1 cellular context compared by ENCODE assay signal in the genomic region with DNA sequence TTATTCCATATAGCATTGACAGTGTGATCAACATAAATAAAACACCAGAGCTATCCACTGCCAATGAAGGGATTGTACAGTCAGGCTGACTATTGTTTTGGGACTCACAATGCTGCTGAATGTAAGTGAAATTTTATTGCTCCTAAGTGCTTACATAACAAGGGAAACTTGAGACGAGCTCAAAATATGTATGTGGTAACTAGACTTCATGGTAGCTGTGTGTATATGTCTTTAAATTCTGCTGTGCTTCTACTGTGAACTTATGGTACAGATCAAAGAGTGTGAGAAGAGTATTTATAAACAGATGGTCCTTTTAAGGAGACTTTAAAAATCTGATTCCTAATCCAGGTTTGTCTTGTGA.
TF ChIP-seq lines count a peak whose summit lies in the region.

No MANE protein-coding gene starts in this region.

TF ChIP-seq in GM23338, 12 proteins besides CTCF, POLR2A, EP300 and RAD21 (continued from another document):
- TF ChIP-seq, protein P1, sequence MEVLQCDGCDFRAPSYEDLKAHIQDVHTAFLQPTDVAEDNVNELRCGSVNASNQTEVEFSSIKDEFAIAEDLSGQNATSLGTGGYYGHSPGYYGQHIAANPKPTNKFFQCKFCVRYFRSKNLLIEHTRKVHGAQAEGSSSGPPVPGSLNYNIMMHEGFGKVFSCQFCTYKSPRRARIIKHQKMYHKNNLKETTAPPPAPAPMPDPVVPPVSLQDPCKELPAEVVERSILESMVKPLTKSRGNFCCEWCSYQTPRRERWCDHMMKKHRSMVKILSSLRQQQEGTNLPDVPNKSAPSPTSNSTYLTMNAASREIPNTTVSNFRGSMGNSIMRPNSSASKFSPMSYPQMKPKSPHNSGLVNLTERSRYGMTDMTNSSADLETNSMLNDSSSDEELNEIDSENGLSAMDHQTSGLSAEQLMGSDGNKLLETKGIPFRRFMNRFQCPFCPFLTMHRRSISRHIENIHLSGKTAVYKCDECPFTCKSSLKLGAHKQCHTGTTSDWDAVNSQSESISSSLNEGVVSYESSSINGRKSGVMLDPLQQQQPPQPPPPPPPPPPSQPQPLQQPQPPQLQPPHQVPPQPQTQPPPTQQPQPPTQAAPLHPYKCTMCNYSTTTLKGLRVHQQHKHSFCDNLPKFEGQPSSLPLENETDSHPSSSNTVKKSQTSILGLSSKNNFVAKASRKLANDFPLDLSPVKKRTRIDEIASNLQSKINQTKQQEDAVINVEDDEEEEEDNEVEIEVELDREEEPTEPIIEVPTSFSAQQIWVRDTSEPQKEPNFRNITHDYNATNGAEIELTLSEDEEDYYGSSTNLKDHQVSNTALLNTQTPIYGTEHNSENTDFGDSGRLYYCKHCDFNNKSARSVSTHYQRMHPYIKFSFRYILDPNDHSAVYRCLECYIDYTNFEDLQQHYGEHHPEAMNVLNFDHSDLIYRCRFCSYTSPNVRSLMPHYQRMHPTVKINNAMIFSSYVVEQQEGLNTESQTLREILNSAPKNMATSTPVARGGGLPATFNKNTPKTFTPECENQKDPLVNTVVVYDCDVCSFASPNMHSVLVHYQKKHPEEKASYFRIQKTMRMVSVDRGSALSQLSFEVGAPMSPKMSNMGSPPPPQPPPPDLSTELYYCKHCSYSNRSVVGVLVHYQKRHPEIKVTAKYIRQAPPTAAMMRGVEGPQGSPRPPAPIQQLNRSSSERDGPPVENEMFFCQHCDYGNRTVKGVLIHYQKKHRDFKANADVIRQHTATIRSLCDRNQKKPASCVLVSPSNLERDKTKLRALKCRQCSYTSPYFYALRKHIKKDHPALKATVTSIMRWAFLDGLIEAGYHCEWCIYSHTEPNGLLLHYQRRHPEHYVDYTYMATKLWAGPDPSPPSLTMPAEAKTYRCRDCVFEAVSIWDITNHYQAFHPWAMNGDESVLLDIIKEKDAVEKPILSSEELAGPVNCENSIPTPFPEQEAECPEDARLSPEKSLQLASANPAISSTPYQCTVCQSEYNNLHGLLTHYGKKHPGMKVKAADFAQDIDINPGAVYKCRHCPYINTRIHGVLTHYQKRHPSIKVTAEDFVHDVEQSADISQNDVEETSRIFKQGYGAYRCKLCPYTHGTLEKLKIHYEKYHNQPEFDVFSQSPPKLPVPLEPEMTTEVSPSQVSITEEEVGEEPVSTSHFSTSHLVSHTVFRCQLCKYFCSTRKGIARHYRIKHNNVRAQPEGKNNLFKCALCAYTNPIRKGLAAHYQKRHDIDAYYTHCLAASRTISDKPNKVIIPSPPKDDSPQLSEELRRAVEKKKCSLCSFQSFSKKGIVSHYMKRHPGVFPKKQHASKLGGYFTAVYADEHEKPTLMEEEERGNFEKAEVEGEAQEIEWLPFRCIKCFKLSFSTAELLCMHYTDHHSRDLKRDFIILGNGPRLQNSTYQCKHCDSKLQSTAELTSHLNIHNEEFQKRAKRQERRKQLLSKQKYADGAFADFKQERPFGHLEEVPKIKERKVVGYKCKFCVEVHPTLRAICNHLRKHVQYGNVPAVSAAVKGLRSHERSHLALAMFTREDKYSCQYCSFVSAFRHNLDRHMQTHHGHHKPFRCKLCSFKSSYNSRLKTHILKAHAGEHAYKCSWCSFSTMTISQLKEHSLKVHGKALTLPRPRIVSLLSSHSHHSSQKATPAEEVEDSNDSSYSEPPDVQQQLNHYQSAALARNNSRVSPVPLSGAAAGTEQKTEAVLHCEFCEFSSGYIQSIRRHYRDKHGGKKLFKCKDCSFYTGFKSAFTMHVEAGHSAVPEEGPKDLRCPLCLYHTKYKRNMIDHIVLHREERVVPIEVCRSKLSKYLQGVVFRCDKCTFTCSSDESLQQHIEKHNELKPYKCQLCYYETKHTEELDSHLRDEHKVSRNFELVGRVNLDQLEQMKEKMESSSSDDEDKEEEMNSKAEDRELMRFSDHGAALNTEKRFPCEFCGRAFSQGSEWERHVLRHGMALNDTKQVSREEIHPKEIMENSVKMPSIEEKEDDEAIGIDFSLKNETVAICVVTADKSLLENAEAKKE (CRISPR knock-in tag; IDR thresholded peaks at IDR 0.05) = no peak
- no peak for TF ChIP-seq ZNF114 (CRISPR knock-in tag; IDR thresholded peaks at IDR 0.05)
- no peak for TF ChIP-seq EZH2 (IDR thresholded peaks at IDR 0.05; ENCODE audit: low read depth, unreplicated experiment)
- TF ChIP-seq POLR2AphosphoS5 (IDR thresholded peaks at IDR 0.05; ENCODE audit: low read depth) = no peak
- TF ChIP-seq, protein P2, sequence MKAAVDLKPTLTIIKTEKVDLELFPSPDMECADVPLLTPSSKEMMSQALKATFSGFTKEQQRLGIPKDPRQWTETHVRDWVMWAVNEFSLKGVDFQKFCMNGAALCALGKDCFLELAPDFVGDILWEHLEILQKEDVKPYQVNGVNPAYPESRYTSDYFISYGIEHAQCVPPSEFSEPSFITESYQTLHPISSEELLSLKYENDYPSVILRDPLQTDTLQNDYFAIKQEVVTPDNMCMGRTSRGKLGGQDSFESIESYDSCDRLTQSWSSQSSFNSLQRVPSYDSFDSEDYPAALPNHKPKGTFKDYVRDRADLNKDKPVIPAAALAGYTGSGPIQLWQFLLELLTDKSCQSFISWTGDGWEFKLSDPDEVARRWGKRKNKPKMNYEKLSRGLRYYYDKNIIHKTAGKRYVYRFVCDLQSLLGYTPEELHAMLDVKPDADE (IDR thresholded peaks at IDR 0.05) = no peak
- no peak for TF ChIP-seq EZH2phosphoT487 (IDR thresholded peaks at IDR 0.05; ENCODE audit: unreplicated experiment)
- no peak for TF ChIP-seq NANOG (IDR thresholded peaks at IDR 0.05; ENCODE audit: borderline replicate concordance)
